ENCODE assay signal across 20 cellular contexts in genomic region chr1:17185485-17185860, GRCh38. TPM values are rescaled to one million over a fixed set of nuclear protein-coding genes. Genes with fewer than 3 reads are reported as not detected.
DNase-seq lines count a peak whose midpoint lies in the region; ATAC-seq and TF ChIP-seq lines count a peak whose summit lies in the region.
"Had no signal": no experiment of that assay in that cellular context is flagged by ENCODE, and none has a peak within 500 bp of the region (broad histone marks: within the 10 kb centered on the region; RNA-seq: fewer than 3 reads in every experiment).

No MANE protein-coding gene starts in this region.

- H4K20me1 ChIP-seq in Loucy (ENCODE audit: insufficient read depth, low read length, poor library complexity, severe bottlenecking): no peaks in the 10 kb centered on the region

- H3K36me3 ChIP-seq in Loucy (ENCODE audit: insufficient read depth, low read length) (no peaks in the 10 kb centered on the region; the same call in 1 of the 2 replicates), testis (ENCODE audit: low read depth, missing control alignments) (no peaks in the 10 kb centered on the region)
- H3K36me3 ChIP-seq: BE2C had no signal

- H3K79me2 ChIP-seq in Loucy (ENCODE audit: insufficient read depth, low read length): no peaks in the 10 kb centered on the region

- peak overlapping the region; percentile 33 for H3K4me2 ChIP-seq in Loucy (ENCODE audit: low read depth, low read length, poor library complexity, severe bottlenecking)

- no peaks in the 10 kb centered on the region for H3F3A ChIP-seq in Loucy (ENCODE audit: low read depth)

- WGBS in testis, 2 donors: 83 to 88% methylated on average over 3 of the region's 3 CpGs

- peaks cover 22% of the 10 kb centered on the region for H3K4me1 Mint-ChIP-seq in activated CD8-positive, alpha-beta memory T cell treated with anti-CD3 and anti-CD28 coated beads, Interleukin-2, amount 10 ng/mL, durations not matched to agents 7 days and 5 days

- H3K27me3 Mint-ChIP-seq in activated CD8-positive, alpha-beta memory T cell treated with anti-CD3 and anti-CD28 coated beads, Interleukin-2, amount 10 ng/mL, durations not matched to agents 7 days and 5 days: peaks cover 7% of the 10 kb centered on the region

- peak overlapping the region; percentile 33 for H3K9ac ChIP-seq in Loucy (ENCODE audit: low read depth, low read length, poor library complexity, severe bottlenecking)

- no peak for ATAC-seq in activated CD8-positive, alpha-beta memory T cell treated with anti-CD3 and anti-CD28 coated beads, Interleukin-2, amount 10 ng/mL, durations not matched to agents 7 days and 5 days
- no peak for ATAC-seq in left lobe of liver
- ATAC-seq: CD8-positive, alpha-beta T cell; K562 had no signal

- no peak overlapping the region for H3K27ac Mint-ChIP-seq in activated CD8-positive, alpha-beta memory T cell treated with anti-CD3 and anti-CD28 coated beads, Interleukin-2, amount 10 ng/mL, durations not matched to agents 7 days and 5 days
- H3K27ac Mint-ChIP-seq: CD8-positive, alpha-beta T cell; H9 had no signal

- no peak overlapping the region for H3K4me3 Mint-ChIP-seq in activated CD8-positive, alpha-beta memory T cell treated with anti-CD3 and anti-CD28 coated beads, Interleukin-2, amount 10 ng/mL, durations not matched to agents 7 days and 5 days
- H3K4me3 Mint-ChIP-seq: CD8-positive, alpha-beta T cell; H9 had no signal

- peaks cover 51% of the 10 kb centered on the region for H3K4me1 ChIP-seq in Loucy (ENCODE audit: insufficient read depth, low read length, poor library complexity, severe bottlenecking)
- H3K4me1 ChIP-seq in testis: no peaks in the 10 kb centered on the region
- H3K4me1 ChIP-seq: BE2C had no signal

- DNase-seq in activated CD8-positive, alpha-beta memory T cell treated with anti-CD3 and anti-CD28 coated beads, Interleukin-2, amount 50 U/mL, for 48 hours: peak; percentile 30
- DNase-seq in activated CD8-positive, alpha-beta memory T cell treated with anti-CD3 and anti-CD28 coated beads, Interleukin-2, amount 10 ng/mL, durations not matched to agents 7 days and 5 days: no peak
- DNase-seq in left lobe of liver (ENCODE audit: low spot score) (peak; percentile 29), testis (peak; percentile 1), COR-L47 (lab: John Stamatoyannopoulos, UW) (no peak), NCI-H510A (lab: John Stamatoyannopoulos, UW) (no peak)
- no peak for DNase-seq in effector CD8-positive, alpha-beta T cell (lab: John Stamatoyannopoulos, UW)
- DNase-seq: BE2C; CD8-positive, alpha-beta T cell; DMS79; H9; NCI-H1105 treated with DMSO at 0.1 percent for 48 hours; NCI-H1694; NCI-H2081 treated with DMSO at 0.1 percent for 48 hours; NCI-H446 treated with DMSO at 0.1 percent for 48 hours; SHP77 had no signal

- intact Hi-C loops in testis (cut with DNase I; ENCODE audit: low total_unique reads): no loop called here

- H3K27me3 ChIP-seq in Loucy (ENCODE audit: insufficient read depth, low read length, poor library complexity, severe bottlenecking) (no peaks in the 10 kb centered on the region), testis (no peaks in the 10 kb centered on the region)
- H3K27me3 ChIP-seq: BE2C had no signal

- H3K9me2 ChIP-seq in Loucy (replicated peaks; ENCODE audit: low read depth, low read length): no peaks in the 10 kb centered on the region

- H3K9me3 ChIP-seq in Loucy (ENCODE audit: insufficient read depth, low read depth, low read length): peaks cover 4% of the 10 kb centered on the region; the same call in 1 of the 2 replicates
- no peaks in the 10 kb centered on the region for H3K9me3 ChIP-seq in testis
- H3K9me3 ChIP-seq: BE2C had no signal

- peaks cover 11% of the 10 kb centered on the region for H3K9me3 Mint-ChIP-seq in activated CD8-positive, alpha-beta memory T cell treated with anti-CD3 and anti-CD28 coated beads, Interleukin-2, amount 10 ng/mL, durations not matched to agents 7 days and 5 days (ENCODE audit: low read depth)

- H3K4me3 ChIP-seq in Loucy (ENCODE audit: low read length, poor library complexity, severe bottlenecking): no peak overlapping the region
- H3K4me3 ChIP-seq in testis: no peak overlapping the region
- H3K4me3 ChIP-seq: K562, SK-N-MC had no signal

- peaks cover 5% of the 10 kb centered on the region for H3K36me3 Mint-ChIP-seq in activated CD8-positive, alpha-beta memory T cell treated with anti-CD3 and anti-CD28 coated beads, Interleukin-2, amount 10 ng/mL, durations not matched to agents 7 days and 5 days
- H3K36me3 Mint-ChIP-seq: CD8-positive, alpha-beta T cell had no signal

- TF ChIP-seq CTCF in Loucy (conservative IDR thresholded peaks at IDR 0.05; ENCODE audit: low read length) (no peak), testis (IDR thresholded peaks at IDR 0.05) (no peak)

- H3K27ac ChIP-seq in testis: no peak overlapping the region
- H3K27ac ChIP-seq: 22Rv1, SK-N-MC had no signal

- H2AFZ ChIP-seq in Loucy (ENCODE audit: low read length): no peak overlapping the region

- TF ChIP-seq POLR2A in testis (IDR thresholded peaks at IDR 0.05): no peak

- CTCF ChIA-PET in activated CD8-positive, alpha-beta memory T cell treated with anti-CD3 and anti-CD28 coated beads, Interleukin-2, amount 10 ng/mL, durations not matched to agents 7 days and 5 days (lab: Charles Lee): interaction anchor here (1.2 kb wide), 1 partner anchor 51 kb away, joined by 3 read pairs; no protein-coding TSS in a partner anchor

RNA-seq across cellular contexts. Expression of gene PADI1, which starts 19.5 kb away (rescaled TPM):
- total RNA-seq in activated CD8-positive, alpha-beta memory T cell treated with anti-CD3 and anti-CD28 coated beads, Interleukin-2, amount 10 ng/mL, durations not matched to agents 7 days and 5 days: not detected
- not detected for total RNA-seq in left lobe of liver
- total RNA-seq in testis: under 1 TPM in 1 of 2 donors, not detected in 1; 0.31 TPM
- 1.6 TPM for polyA plus RNA-seq in testis (ENCODE audit: insufficient read depth, low read depth, low replicate concordance)
- total RNA-seq: CD8-positive, alpha-beta T cell; K562 had no signal
- polyA plus RNA-seq: K562 had no signal

Comparison
In these comparisons a context has a peak if more than half of its experiments do, and no peak if none do; other contexts are left out.
1. DNase-seq: peak in activated CD8-positive, alpha-beta memory T cell treated with anti-CD3 and anti-CD28 coated beads, Interleukin-2, amount 50 U/mL, for 48 hours (single experiment), left lobe of liver (single experiment) and testis (single experiment); none in activated CD8-positive, alpha-beta memory T cell treated with anti-CD3 and anti-CD28 coated beads, Interleukin-2, amount 10 ng/mL, durations not matched to agents 7 days and 5 days (single experiment), effector CD8-positive, alpha-beta T cell (single experiment), COR-L47 (single experiment) and NCI-H510A (single experiment).